In the genomic region with DNA sequence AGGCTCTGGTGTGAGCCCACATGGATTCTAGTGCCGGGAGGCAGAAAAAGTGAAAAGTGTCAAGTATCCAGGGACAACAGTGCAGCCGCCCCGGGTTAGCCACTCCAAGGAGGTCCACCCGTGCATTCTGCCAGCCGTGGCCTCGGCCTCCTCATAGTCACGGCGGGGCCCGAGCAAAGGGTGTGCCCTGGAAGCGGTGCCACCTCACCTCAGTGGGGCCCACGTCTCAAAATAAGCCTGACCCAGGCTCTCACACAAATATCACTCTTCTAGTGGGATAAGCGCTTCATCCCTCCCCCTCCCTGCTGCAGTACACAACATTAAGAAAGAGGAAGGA, we compare ENCODE assay signal across 8 cellular contexts. TPM values are rescaled to one million over a fixed set of nuclear protein-coding genes. Genes with fewer than 3 reads are reported as not detected.
DNase-seq lines count a peak whose midpoint lies in the region; ATAC-seq and TF ChIP-seq lines count a peak whose summit lies in the region.

No MANE protein-coding gene starts in this region.

- peak overlapping the region; percentile 62 for H3K4me3 Mint-ChIP-seq in Calu3 (ENCODE audit: low read depth, unreplicated experiment)
- H3K4me3 Mint-ChIP-seq in IgD-negative memory B cell, result peak overlapping the region; percentile 65 to 72 (median 70)
- peak overlapping the region; percentile 77 for H3K4me3 Mint-ChIP-seq in dendritic cell treated with granulocyte-macrophage colony-stimulating factor and Interleukin-4, amounts not matched to agents 40 ng/mL and 50 ng/mL, for 4 days
- H3K4me3 Mint-ChIP-seq in naive B cell, result peak overlapping the region; percentile 71 to 84 (median 75)

- no TSS peak for BruUV-seq in Calu3 (replicated peaks; lab: Mats Ljungman, UMichigan)

- DNase-seq in Calu3 (no peak), naive B cell (no peak)

- H3K27me3 Mint-ChIP-seq in Calu3 (ENCODE audit: unreplicated experiment) (peaks cover 28% of the 10 kb centered on the region), IgD-negative memory B cell (peaks cover 15% of the 10 kb centered on the region), naive B cell (peaks cover 9 to 23% (median 17%) of the 10 kb centered on the region in 3 donors)
- peaks cover 14% of the 10 kb centered on the region for H3K27me3 Mint-ChIP-seq in dendritic cell treated with granulocyte-macrophage colony-stimulating factor and Interleukin-4, amounts not matched to agents 40 ng/mL and 50 ng/mL, for 4 days

- H3K9me3 Mint-ChIP-seq in Calu3 (ENCODE audit: low read depth, unreplicated experiment), result no peaks in the 10 kb centered on the region
- peaks cover 0 to 3% (median 2%) of the 10 kb centered on the region in 3 donors for H3K9me3 Mint-ChIP-seq in IgD-negative memory B cell
- H3K9me3 Mint-ChIP-seq in dendritic cell treated with granulocyte-macrophage colony-stimulating factor and Interleukin-4, amounts not matched to agents 40 ng/mL and 50 ng/mL, for 4 days, result no peaks in the 10 kb centered on the region
- H3K9me3 Mint-ChIP-seq in naive B cell, result peaks cover 0 to 4% (median 0%) of the 10 kb centered on the region in 7 donors

- H3K4me1 Mint-ChIP-seq in Calu3 (ENCODE audit: low read depth, unreplicated experiment) (no peaks in the 10 kb centered on the region), IgD-negative memory B cell (peaks cover 3 to 10% (median 8%) of the 10 kb centered on the region in 3 donors), naive B cell (peaks cover 10 to 18% (median 12%) of the 10 kb centered on the region in 3 donors)
- peaks cover 15% of the 10 kb centered on the region for H3K4me1 Mint-ChIP-seq in dendritic cell treated with granulocyte-macrophage colony-stimulating factor and Interleukin-4, amounts not matched to agents 40 ng/mL and 50 ng/mL, for 4 days (ENCODE audit: low read depth)

- CTCF ChIA-PET in Calu3 (lab: Charles Lee), result no interaction called here

- TF ChIP-seq CTCF in Calu3 (IDR thresholded peaks at IDR 0.05; ENCODE audit: unreplicated experiment), result no peak

- H3K27ac Mint-ChIP-seq in Calu3 (ENCODE audit: unreplicated experiment), result no peak overlapping the region
- no peak overlapping the region for H3K27ac Mint-ChIP-seq in IgD-negative memory B cell
- peak overlapping the region; percentile 17 for H3K27ac Mint-ChIP-seq in dendritic cell treated with granulocyte-macrophage colony-stimulating factor and Interleukin-4, amounts not matched to agents 40 ng/mL and 50 ng/mL, for 4 days
- peak overlapping the region in 2 of 6 donors; percentile 15 to 69 for H3K27ac Mint-ChIP-seq in naive B cell

- peak in 1 of 2 donors; percentile 28 for ATAC-seq in naive B cell (ENCODE audit: low read depth in 2 of 2)
- no peak for ATAC-seq in GM19467 (IDR thresholded peaks at IDR 0.05; ENCODE audit: unreplicated experiment)
- no peak for ATAC-seq in HG02571 (IDR thresholded peaks at IDR 0.05; ENCODE audit: unreplicated experiment)
- ATAC-seq in HG03442 (IDR thresholded peaks at IDR 0.05; ENCODE audit: unreplicated experiment), result no peak
- no peak for ATAC-seq in GM18520 (IDR thresholded peaks at IDR 0.05; ENCODE audit: unreplicated experiment)

- peaks cover 5% of the 10 kb centered on the region for H3K36me3 Mint-ChIP-seq in Calu3 (ENCODE audit: insufficient read depth, unreplicated experiment)
- peaks cover 1% of the 10 kb centered on the region for H3K36me3 Mint-ChIP-seq in IgD-negative memory B cell
- no peaks in the 10 kb centered on the region for H3K36me3 Mint-ChIP-seq in dendritic cell treated with granulocyte-macrophage colony-stimulating factor and Interleukin-4, amounts not matched to agents 40 ng/mL and 50 ng/mL, for 4 days (ENCODE audit: low read depth)
- peaks cover 0 to 9% of the 10 kb centered on the region in 2 donors for H3K36me3 Mint-ChIP-seq in naive B cell

- intact Hi-C loops in Calu3 (cut with micrococcal nuclease; ENCODE audit: unreplicated experiment), result loop anchor here (10.0 kb wide), 2 partner anchors 108 to 122 kb away; no protein-coding TSS in a partner anchor
- intact Hi-C loops in dendritic cell treated with granulocyte-macrophage colony-stimulating factor and Interleukin-4, amounts not matched to agents 40 ng/mL and 50 ng/mL, for 4 days (cut with micrococcal nuclease), result loop anchor here (1.0 kb wide), 1 partner anchor 13 kb away; no protein-coding TSS in a partner anchor

RNA-seq across cellular contexts. Expression of a gene that starts 0.4 kb away (rescaled TPM):
- 0.64 and 0.95 TPM in 2 replicates for total RNA-seq in Calu3 (2022)
- polyA plus RNA-seq in IgD-negative memory B cell (not detected), naive B cell (ENCODE audit: low read depth in 6 of 6) (under 1 TPM in 1 of 6 donors, not detected in 5; 0.27 TPM)
